28 cellular contexts compared by ENCODE assay signal in genomic region chr3:112486811-112487505, GRCh38. TPM values are rescaled to one million over a fixed set of nuclear protein-coding genes. Genes with fewer than 3 reads are reported as not detected.
DNase-seq lines count a peak whose midpoint lies in the region; ATAC-seq, FAIRE-seq and TF ChIP-seq lines count a peak whose summit lies in the region.
"Had no signal": no experiment of that assay in that cellular context is flagged by ENCODE, and none has a peak within 500 bp of the region (broad histone marks: within the 10 kb centered on the region; RNA-seq: fewer than 3 reads in every experiment).

No MANE protein-coding gene starts in this region.

- H3F3A ChIP-seq in PC-9 (ENCODE audit: insufficient read depth, low read depth): no peaks in the 10 kb centered on the region

- POLR2A ChIA-PET in CD4-positive, alpha-beta T cell (lab: Charles Lee): interaction anchor here (0.7 to 1.0 kb wide), 2 partner anchors 8 to 24 kb away, joined by 3 read pairs; no protein-coding TSS in a partner anchor
- POLR2A ChIA-PET in PC-9 (lab: Charles Lee; ENCODE audit: unreplicated experiment): interaction anchor here (0.6 to 0.7 kb wide), 2 partner anchors 113 to 363 kb away, joined by 6 to 10 read pairs; no protein-coding TSS in a partner anchor
- POLR2A ChIA-PET in HepG2 (lab: Yijun Ruan, JAX): no interaction called here

- in situ Hi-C loops in HepG2 (cut with HindIII; ENCODE audit: extremely low pct_ligation_motif_present, low pct_unique_long_range_greater_than_20kb): no loop called here

- no peak overlapping the region for H2AFZ ChIP-seq in PC-9
- H2AFZ ChIP-seq in HepG2 (ENCODE audit: low read length): no peak overlapping the region

- TF ChIP-seq EP300 in HepG2 (IDR thresholded peaks at IDR 0.05; ENCODE audit: low read depth in 2 of 2, low read length in 2 of 2) (no peak), HepG2 (CRISPR knock-in tag; IDR thresholded peaks at IDR 0.05; ENCODE audit: borderline replicate concordance) (no peak)

- H3K4me3 ChIP-seq in adipocyte (ENCODE audit: low read length): no peak overlapping the region
- H3K4me3 ChIP-seq in fibroblast of villous mesenchyme (ENCODE audit: low read depth, low read length): no peak overlapping the region
- no peak overlapping the region for H3K4me3 ChIP-seq in PC-9
- H3K4me3 ChIP-seq in HepG2 (replicated peaks in 1 of 3; ENCODE audit: insufficient read depth in 1 of 3, low read depth in 2 of 3, low read length in 3 of 3): no peak overlapping the region
- H3K4me3 ChIP-seq: BLaER1, esophagus muscularis mucosa, gastroesophageal sphincter, prostate gland, suprapubic skin had no signal

- CTCF ChIA-PET in CD4-positive, alpha-beta T cell (lab: Charles Lee): no interaction called here
- CTCF ChIA-PET in PC-9 (lab: Charles Lee) (no interaction called here), HepG2 (lab: Yijun Ruan, JAX; ENCODE audit: low intra/inter-chr PET ratio, low total read pairs) (no interaction called here)

- TF ChIP-seq CTCF in CD4-positive, alpha-beta T cell (IDR thresholded peaks at IDR 0.05): no peak
- TF ChIP-seq CTCF in fibroblast of villous mesenchyme (IDR thresholded peaks at IDR 0.05; ENCODE audit: insufficient read depth, low read depth, low read length) (no peak), PC-9 (conservative IDR thresholded peaks at IDR 0.05) (no peak), HepG2 (CRISPR knock-in tag; IDR thresholded peaks at IDR 0.05) (no peak)

- H3K9me2 ChIP-seq in PC-9 (ENCODE audit: insufficient read depth): no peaks in the 10 kb centered on the region

- ATAC-seq in CD4-positive, alpha-beta T cell (ENCODE audit: poor library complexity): no peak
- ATAC-seq in HepG2: no peak
- ATAC-seq: gastroesophageal sphincter, sciatic nerve had no signal

- no peaks in the 10 kb centered on the region for H3K27me3 ChIP-seq in CD4-positive, alpha-beta T cell (ENCODE audit: control insufficient read depth, insufficient read depth, low read length)
- H3K27me3 ChIP-seq in adipocyte (replicated peaks; ENCODE audit: control insufficient read depth, insufficient read depth, low read length): no peaks in the 10 kb centered on the region
- peaks cover 5% of the 10 kb centered on the region; the same call in 1 of the 2 replicates for H3K27me3 ChIP-seq in PC-9 (ENCODE audit: insufficient read depth, low read depth)
- no peaks in the 10 kb centered on the region for H3K27me3 ChIP-seq in HepG2 (ENCODE audit: control insufficient read depth in 1 of 2, insufficient read depth in 2 of 2, low read length in 2 of 2)
- H3K27me3 ChIP-seq: BLaER1, esophagus muscularis mucosa, gastroesophageal sphincter, suprapubic skin had no signal

- intact Hi-C loops in CD4-positive, alpha-beta T cell (cut with DNase I, micrococcal nuclease): loop anchor here in 1 of 2 experiments (5.0 kb wide), 1 partner anchor 865 kb away; no protein-coding TSS in a partner anchor
- intact Hi-C loops in PC-9 (cut with micrococcal nuclease; ENCODE audit: unreplicated experiment): no loop called here
- intact Hi-C loops in HepG2 (cut with micrococcal nuclease; ENCODE audit: unreplicated experiment): no loop called here

- no peak for TF ChIP-seq POLR2A in HepG2 (IDR thresholded peaks at IDR 0.05; ENCODE audit: insufficient read depth in 1 of 2, low read depth in 2 of 2, low read length in 2 of 2)

- H3K36me3 ChIP-seq in adipocyte (ENCODE audit: control insufficient read depth, insufficient read depth, low read length, severe bottlenecking): no peaks in the 10 kb centered on the region
- no peaks in the 10 kb centered on the region for H3K36me3 ChIP-seq in PC-9 (ENCODE audit: low read depth)
- H3K36me3 ChIP-seq in HepG2 (replicated peaks in 1 of 2; ENCODE audit: control insufficient read depth in 1 of 2, insufficient read depth in 2 of 2, low read length in 2 of 2): no peaks in the 10 kb centered on the region
- H3K36me3 ChIP-seq: BLaER1, esophagus muscularis mucosa, gastroesophageal sphincter, prostate gland, suprapubic skin had no signal

- FAIRE-seq in HepG2 (lab: Jason Lieb, UNC): no peak
- FAIRE-seq: H54 had no signal

- H3K4me3 Mint-ChIP-seq in CD4-positive, alpha-beta T cell: no peak overlapping the region
- H3K4me3 Mint-ChIP-seq: endodermal cell; T-helper 1 cell treated with Interleukin-12 subunit alpha and Interleukin-12 subunit beta and Interleukin-4 antibody, amounts not matched to agents 30 μg/mL and 1 μg/mL, for 36 hours had no signal

- no peaks in the 10 kb centered on the region for H4K20me1 ChIP-seq in PC-9 (ENCODE audit: insufficient read depth)
- no peaks in the 10 kb centered on the region for H4K20me1 ChIP-seq in HepG2 (ENCODE audit: insufficient read depth, low read length)
- H4K20me1 ChIP-seq: BLaER1 had no signal

- H3K4me1 Mint-ChIP-seq in CD4-positive, alpha-beta T cell (ENCODE audit: low read depth): peaks cover 77% of the 10 kb centered on the region
- H3K4me1 Mint-ChIP-seq: endodermal cell had no signal

- H3K79me2 ChIP-seq in PC-9 (ENCODE audit: low read depth) (no peaks in the 10 kb centered on the region), HepG2 (ENCODE audit: insufficient read depth, low read length) (no peaks in the 10 kb centered on the region)

- no peaks in the 10 kb centered on the region for H3K27me3 Mint-ChIP-seq in CD4-positive, alpha-beta T cell

- DNase-seq in CD4-positive, alpha-beta T cell: no peak
- peak; percentile 54 for DNase-seq in H4 (ENCODE audit: low spot score)
- peak; percentile 38 for DNase-seq in adipocyte (ENCODE audit: low read depth)
- DNase-seq in fibroblast of villous mesenchyme (ENCODE audit: low read depth): peak; percentile 35
- no peak for DNase-seq in stimulated activated CD4-positive, alpha-beta T cell treated with anti-CD3 and anti-CD28 coated beads, Interleukin-1b, Interleukin-23, amount 100 ng/mL, for 48 hours
- no peak for DNase-seq in PC-9
- no peak for DNase-seq in HepG2 (ENCODE audit: low spot score)
- no peak for DNase-seq in NCI-H146 (lab: John Stamatoyannopoulos, UW)
- DNase-seq: cortex of kidney; DMS79 treated with DMSO at 0.1 percent for 48 hours; endodermal cell; hippocampal formation; NCI-H1105 treated with DMSO at 0.1 percent for 48 hours; NCI-H2081; NCI-H226; NCI-H69; RPMI8226; stimulated activated CD4-positive, alpha-beta T cell treated with anti-CD3 and anti-CD28 coated beads, Interleukin-15, amount 100 ng/mL, for 24 hours; stimulated activated naive CD4-positive, alpha-beta T cell had no signal

- no peaks in the 10 kb centered on the region for H3K9me3 ChIP-seq in CD4-positive, alpha-beta T cell (ENCODE audit: control insufficient read depth, low read length)
- H3K9me3 ChIP-seq in adipocyte (ENCODE audit: control insufficient read depth, low read length) (no peaks in the 10 kb centered on the region), PC-9 (ENCODE audit: insufficient read depth, low read depth) (no peaks in the 10 kb centered on the region), HepG2 (ENCODE audit: low read length) (no peaks in the 10 kb centered on the region)
- H3K9me3 ChIP-seq: BLaER1, esophagus muscularis mucosa, gastroesophageal sphincter, prostate gland, suprapubic skin had no signal

- no peak overlapping the region for H3K27ac ChIP-seq in CD4-positive, alpha-beta T cell (ENCODE audit: low read depth, low read length)
- H3K27ac ChIP-seq in PC-9: no peak overlapping the region
- H3K27ac ChIP-seq in HepG2 (ENCODE audit: extremely low read length, insufficient read depth, low read length): no peak overlapping the region
- H3K27ac ChIP-seq: BLaER1, esophagus muscularis mucosa, gastroesophageal sphincter, prostate gland, suprapubic skin had no signal

- 51% methylated on average over 7 of the region's 7 CpGs for WGBS in HepG2 (ENCODE audit: low lambda C conversion rate)

- H3K27ac Mint-ChIP-seq in CD4-positive, alpha-beta T cell: peak overlapping the region; percentile 70
- H3K27ac Mint-ChIP-seq: endodermal cell; T-helper 1 cell treated with Interleukin-12 subunit alpha and Interleukin-12 subunit beta and Interleukin-4 antibody, amounts not matched to agents 30 μg/mL and 1 μg/mL, for 36 hours had no signal

- no peak overlapping the region for H3K4me2 ChIP-seq in PC-9
- H3K4me2 ChIP-seq in HepG2 (ENCODE audit: low read depth, low read length): no peak overlapping the region
- H3K4me2 ChIP-seq: BLaER1 had no signal

- no peak overlapping the region for H3K9ac ChIP-seq in adipocyte (ENCODE audit: low read length)
- no peak overlapping the region for H3K9ac ChIP-seq in HepG2 (ENCODE audit: insufficient read depth, low read depth, low read length)
- H3K9ac ChIP-seq: BLaER1 had no signal

- peaks cover 50% of the 10 kb centered on the region for H3K36me3 Mint-ChIP-seq in CD4-positive, alpha-beta T cell (ENCODE audit: low read depth)

- no TSS peak for BruUV-seq in PC-9 (replicated peaks; lab: Mats Ljungman, UMichigan)
- BruUV-seq in HepG2 (replicated peaks; lab: Mats Ljungman, UMichigan): no TSS peak

- no peak for TF ChIP-seq RAD21 in HepG2 (CRISPR knock-in tag; IDR thresholded peaks at IDR 0.05)

- H3K9me3 Mint-ChIP-seq in CD4-positive, alpha-beta T cell: no peaks in the 10 kb centered on the region
- H3K9me3 Mint-ChIP-seq: endodermal cell; T-helper 1 cell treated with Interleukin-12 subunit alpha and Interleukin-12 subunit beta and Interleukin-4 antibody, amounts not matched to agents 30 μg/mL and 1 μg/mL, for 36 hours had no signal

- H3K4me1 ChIP-seq in adipocyte (ENCODE audit: control insufficient read depth, insufficient read depth, low read length) (no peaks in the 10 kb centered on the region), PC-9 (replicated peaks; ENCODE audit: insufficient read depth) (no peaks in the 10 kb centered on the region), HepG2 (ENCODE audit: insufficient read depth, low read length) (no peaks in the 10 kb centered on the region)
- H3K4me1 ChIP-seq: BLaER1, esophagus muscularis mucosa, gastroesophageal sphincter, prostate gland, suprapubic skin had no signal

RNA-seq across cellular contexts. Expression of gene BTLA, which starts 12.3 kb away (rescaled TPM):
- 1 to 10 TPM; 8.5 to 9.6 TPM for total RNA-seq in CD4-positive, alpha-beta T cell
- total RNA-seq in H4 (2014; rRNA removed; shearing (Covaris generic)): not detected in 2 replicates
- not detected in 2 replicates for total RNA-seq in fibroblast of villous mesenchyme
- total RNA-seq in PC-9 (2021): not detected in 2 replicates
- total RNA-seq in HepG2 (2016; rRNA removed; fragmentation: Illumina TruSeq; extraction: Trizol): not detected in 2 replicates
- total RNA-seq in HepG2 (2016; cell fraction: cytosol; rRNA removed; fragmentation: Illumina TruSeq; extraction: Trizol; ENCODE audit: low read depth): not detected in 2 replicates
- total RNA-seq in HepG2 (2016; cell fraction: insoluble cytoplasmic fraction; rRNA removed; fragmentation: Illumina TruSeq; extraction: Trizol): not detected in 2 replicates
- total RNA-seq in HepG2 (2016; cell fraction: membrane; rRNA removed; fragmentation: Illumina TruSeq; extraction: Trizol): not detected in 2 replicates
- not detected in 2 replicates for total RNA-seq in HepG2 (2016; cell fraction: nucleus; rRNA removed; fragmentation: Illumina TruSeq; extraction: Trizol)
- not detected in 2 replicates for polyA plus RNA-seq in HepG2 (2011; rRNA removed)
- 0.04 TPM in 1 of 2 replicates, not detected in the other for polyA plus RNA-seq in HepG2 (2011; cell fraction: cytosol; rRNA removed)
- polyA plus RNA-seq in HepG2 (2011; cell fraction: nucleus; rRNA removed): not detected in 2 replicates
- 0.34 TPM in 1 of 2 replicates, not detected in the other for polyA plus RNA-seq in HepG2 (2012)
- not detected in 2 replicates for polyA plus RNA-seq in HepG2 (2016; cell fraction: cytosol; fragmentation: Illumina TruSeq; extraction: Trizol; ENCODE audit: low read depth)
- polyA plus RNA-seq in HepG2 (2016; cell fraction: insoluble cytoplasmic fraction; fragmentation: Illumina TruSeq; extraction: Trizol; ENCODE audit: low read depth): not detected in 2 replicates
- not detected in 2 replicates for polyA plus RNA-seq in HepG2 (2016; cell fraction: membrane; fragmentation: Illumina TruSeq; extraction: Trizol; ENCODE audit: low read depth)
- not detected in 2 replicates for polyA plus RNA-seq in HepG2 (2016; cell fraction: nucleus; fragmentation: Illumina TruSeq; extraction: Trizol; ENCODE audit: insufficient read depth, low read depth)
- polyA minus RNA-seq in HepG2 (2011; rRNA and poly(A)+ RNA removed; ENCODE audit: low replicate concordance): not detected in 2 replicates
- not detected in 2 replicates for polyA minus RNA-seq in HepG2 (2011; cell fraction: cytosol; rRNA and poly(A)+ RNA removed)
- polyA minus RNA-seq in HepG2 (2011; cell fraction: nucleus; rRNA and poly(A)+ RNA removed): not detected in 2 replicates
- total RNA-seq: endodermal cell, MCF 10A had no signal

Comparison
In these comparisons a context has a peak if more than half of its experiments do, and no peak if none do; other contexts are left out.
1. DNase-seq: peak in H4 (single experiment), adipocyte (single experiment) and fibroblast of villous mesenchyme (single experiment); none in CD4-positive, alpha-beta T cell (0 of 10), stimulated activated CD4-positive, alpha-beta T cell treated with anti-CD3 and anti-CD28 coated beads, Interleukin-1b, Interleukin-23, amount 100 ng/mL, for 48 hours (single experiment), PC-9 (0 of 2), HepG2 (single experiment) and NCI-H146 (single experiment).